In the genomic region with DNA sequence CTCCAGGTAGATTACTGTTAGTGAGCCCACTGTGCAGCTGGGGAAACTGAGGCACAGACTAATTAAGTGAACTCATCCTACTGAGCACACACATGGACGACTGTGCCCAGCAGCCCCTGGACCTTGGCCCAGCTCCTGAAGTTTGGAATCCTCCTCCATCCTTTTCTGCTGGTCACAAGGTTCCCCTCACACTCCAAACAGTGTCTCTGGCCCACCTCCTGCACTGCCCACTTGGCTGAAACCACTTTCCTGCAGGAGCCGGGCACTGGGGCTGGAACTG, we compare ENCODE assay signal across 9 cellular contexts. TPM values are rescaled to one million over a fixed set of nuclear protein-coding genes. Genes with fewer than 3 reads are reported as not detected.
DNase-seq lines count a peak whose midpoint lies in the region; ATAC-seq and TF ChIP-seq lines count a peak whose summit lies in the region.
"Had no signal": no experiment of that assay in that cellular context is flagged by ENCODE, and none has a peak within 500 bp of the region (broad histone marks: within the 10 kb centered on the region; RNA-seq: fewer than 3 reads in every experiment).

No MANE protein-coding gene starts in this region.

- no peaks in the 10 kb centered on the region for H3K27me3 ChIP-seq in cardiac muscle cell
- H3K27me3 ChIP-seq in muscle layer of colon (ENCODE audit: control insufficient read depth in 1 of 2, insufficient read depth in 2 of 2, low read length in 2 of 2): no peaks in the 10 kb centered on the region
- no peaks in the 10 kb centered on the region for H3K27me3 ChIP-seq in tibial nerve

- TF ChIP-seq EP300 in tibial nerve (IDR thresholded peaks at IDR 0.05): no peak

- TF ChIP-seq POLR2A in tibial nerve (IDR thresholded peaks at IDR 0.05): no peak

- H3K4me1 Mint-ChIP-seq in dendritic cell treated with granulocyte-macrophage colony-stimulating factor and Interleukin-4, amounts not matched to agents 40 ng/mL and 50 ng/mL, for 4 days (ENCODE audit: low read depth): peaks cover 97% of the 10 kb centered on the region

- intact Hi-C loops in Right ventricle myocardium superior (cut with DNase I): no loop called here
- intact Hi-C loops in dendritic cell treated with granulocyte-macrophage colony-stimulating factor and Interleukin-4, amounts not matched to agents 40 ng/mL and 50 ng/mL, for 4 days (cut with micrococcal nuclease): loop anchor here (10.0 kb wide), 1 partner anchor 113 kb away; a partner anchor contains a TSS

- peak overlapping the region; percentile 79 for H3K27ac Mint-ChIP-seq in dendritic cell treated with granulocyte-macrophage colony-stimulating factor and Interleukin-4, amounts not matched to agents 40 ng/mL and 50 ng/mL, for 4 days

- DNase-seq in cardiac muscle cell (ENCODE audit: low read depth in 1 of 2, low spot score in 1 of 2) (no peak), Right ventricle myocardium superior (no peak), tibial nerve (ENCODE audit: low spot score in 2 of 2) (no peak), COLO668 (lab: John Stamatoyannopoulos, UW; ENCODE audit: unreplicated experiment) (no peak), dedifferentiated amniotic fluid mesenchymal stem cell (ENCODE audit: extremely low spot score) (no peak)

- H3K36me3 ChIP-seq in cardiac muscle cell (no peaks in the 10 kb centered on the region), muscle layer of colon (ENCODE audit: insufficient read depth, low read length) (no peaks in the 10 kb centered on the region), tibial nerve (no peaks in the 10 kb centered on the region)

- H3K27ac ChIP-seq in cardiac muscle cell (peak overlapping the region; percentile 72), muscle layer of colon (ENCODE audit: low read depth, low read length) (peak overlapping the region; percentile 30), tibial nerve (peak overlapping the region; percentile 41 to 89 (median 84))

- ATAC-seq in Right ventricle myocardium superior (ENCODE audit: poor library complexity): no peak
- ATAC-seq in GM21367 (IDR thresholded peaks at IDR 0.05; ENCODE audit: unreplicated experiment): no peak
- ATAC-seq: K562 had no signal

- H3K36me3 Mint-ChIP-seq in dendritic cell treated with granulocyte-macrophage colony-stimulating factor and Interleukin-4, amounts not matched to agents 40 ng/mL and 50 ng/mL, for 4 days (ENCODE audit: low read depth): peaks cover 32% of the 10 kb centered on the region

- peak overlapping the region; percentile 25 for H3K4me3 Mint-ChIP-seq in dendritic cell treated with granulocyte-macrophage colony-stimulating factor and Interleukin-4, amounts not matched to agents 40 ng/mL and 50 ng/mL, for 4 days

- H3K9me3 Mint-ChIP-seq in dendritic cell treated with granulocyte-macrophage colony-stimulating factor and Interleukin-4, amounts not matched to agents 40 ng/mL and 50 ng/mL, for 4 days: no peaks in the 10 kb centered on the region

- peaks cover 20% of the 10 kb centered on the region for H3K4me1 ChIP-seq in cardiac muscle cell (ENCODE audit: low read depth)
- H3K4me1 ChIP-seq in muscle layer of colon (ENCODE audit: insufficient read depth, low read length): peaks cover 35% of the 10 kb centered on the region
- H3K4me1 ChIP-seq in tibial nerve: peaks cover 0 to 82% (median 43%) of the 10 kb centered on the region in 4 donors

- no peaks in the 10 kb centered on the region for H3K27me3 Mint-ChIP-seq in dendritic cell treated with granulocyte-macrophage colony-stimulating factor and Interleukin-4, amounts not matched to agents 40 ng/mL and 50 ng/mL, for 4 days

- WGBS in tibial nerve, 2 donors: 31 to 64% methylated on average over 2 of the region's 2 CpGs

- H3K9me3 ChIP-seq in cardiac muscle cell (ENCODE audit: low read depth) (no peaks in the 10 kb centered on the region), muscle layer of colon (ENCODE audit: low read length) (no peaks in the 10 kb centered on the region), tibial nerve (no peaks in the 10 kb centered on the region)

- TF ChIP-seq CTCF in cardiac muscle cell (IDR thresholded peaks at IDR 0.05; ENCODE audit: low read depth, low read length) (no peak), tibial nerve (IDR thresholded peaks at IDR 0.05) (no peak)

- no peak overlapping the region for H3K4me3 ChIP-seq in cardiac muscle cell
- no peak overlapping the region for H3K4me3 ChIP-seq in muscle layer of colon (ENCODE audit: low read depth in 1 of 2, low read length in 2 of 2)
- H3K4me3 ChIP-seq in tibial nerve: peak overlapping the region in 1 of 4 donors; percentile 67
- H3K4me3 ChIP-seq: K562 had no signal

- peak overlapping the region; percentile 2 for H3K9ac ChIP-seq in muscle layer of colon (ENCODE audit: low read length)

RNA-seq across cellular contexts. Expression of a gene that starts 3.6 kb away (rescaled TPM):
- total RNA-seq in cardiac muscle cell (6.8 and 18.7 TPM in 2 replicates), Right ventricle myocardium superior (15.4 TPM), tibial nerve (10 to 100 TPM; 33.1 to 99.0 (median 73.5) TPM)
- polyA plus RNA-seq in cardiac muscle cell: 8.7 and 9.5 TPM in 2 replicates

RNA-seq across cellular contexts. Expression of a gene that starts 30.2 kb away (rescaled TPM):
- 0.28 and 0.33 TPM in 2 replicates for total RNA-seq in cardiac muscle cell
- 2.1 TPM in 1 of 2 replicates, not detected in the other for polyA plus RNA-seq in cardiac muscle cell
- total RNA-seq in Right ventricle myocardium superior: not detected
- total RNA-seq in tibial nerve: not detected
- total RNA-seq: K562 had no signal
- polyA plus RNA-seq: K562 had no signal

RNA-seq across cellular contexts. Expression of a gene that starts 39.9 kb away (rescaled TPM):
- total RNA-seq in cardiac muscle cell (7.4 and 10.3 TPM in 2 replicates), Right ventricle myocardium superior (34.2 TPM), tibial nerve (10 to 100 TPM; 40.2 to 59.2 (median 48.8) TPM)
- 3.5 and 11.9 TPM in 2 replicates for polyA plus RNA-seq in cardiac muscle cell

RNA-seq across cellular contexts. Expression of a gene that starts 42.2 kb away (rescaled TPM):
- total RNA-seq in cardiac muscle cell (7.3 and 7.7 TPM in 2 replicates), Right ventricle myocardium superior (4.0 TPM), tibial nerve (10 to 100 TPM in 3 of 4 donors, 1 to 10 TPM in 1; 6.6 to 23.5 (median 14.1) TPM)
- 13.3 and 14.4 TPM in 2 replicates for polyA plus RNA-seq in cardiac muscle cell
- total RNA-seq: K562 had no signal

RNA-seq across cellular contexts. Expression of a gene that starts 44.7 kb away (rescaled TPM):
- 44.9 and 62.6 TPM in 2 replicates for total RNA-seq in cardiac muscle cell
- 28.5 and 31.9 TPM in 2 replicates for polyA plus RNA-seq in cardiac muscle cell
- 35.9 TPM for total RNA-seq in Right ventricle myocardium superior
- 10 to 100 TPM; 16.0 to 38.7 (median 20.7) TPM for total RNA-seq in tibial nerve

Comparison
In these comparisons a context has a peak if more than half of its experiments do, and no peak if none do; other contexts are left out.
1. H3K27ac ChIP-seq: peak in every context shown above with its lines; median percentile 84 in tibial nerve; 72 in cardiac muscle cell; 30 in muscle layer of colon.